Comparison of ENCODE assay signal across 8 cellular contexts in genomic region chr9:137070201-137070905, GRCh38. TPM values are rescaled to one million over a fixed set of nuclear protein-coding genes. Genes with fewer than 3 reads are reported as not detected.
DNase-seq lines count a peak whose midpoint lies in the region; ATAC-seq lines count a peak whose summit lies in the region.

TSS of gene SAPCD2 (minus strand) at chr9:137070557. CDS start at chr9:137070460, 97 bp downstream.

- H3K27ac Mint-ChIP-seq in activated CD8-positive, alpha-beta T cell treated with anti-CD3 and anti-CD28 coated beads, Interleukin-2, amount 10 ng/mL, durations not matched to agents 7 days and 5 days: peak within 1 kb of the TSS; percentile 91

- DNase-seq in CD1c-positive myeloid dendritic cell (ENCODE audit: extremely low spot score): peak; percentile 95
- peak; percentile 95 for DNase-seq in HT1080 (ENCODE audit: low read depth)
- DNase-seq in NK-92 treated with Interleukin-12 subunit alpha and Interleukin-12 subunit beta, amount 100 ng/mL, for 24 hours (lab: John Stamatoyannopoulos, UW): peak; percentile 79
- peak; percentile 92 for DNase-seq in activated CD8-positive, alpha-beta T cell treated with anti-CD3 and anti-CD28 coated beads, Interleukin-2, amount 10 ng/mL, durations not matched to agents 7 days and 5 days
- peak; percentile 76 for DNase-seq in effector CD8-positive, alpha-beta T cell (lab: John Stamatoyannopoulos, UW)
- peak; percentile 93 for DNase-seq in medulla oblongata (ENCODE audit: extremely low spot score)
- peak; percentile 72 for DNase-seq in stimulated activated CD8-positive, alpha-beta memory T cell treated with anti-CD3 and anti-CD28 coated beads, Interleukin-12 subunit alpha, Interleukin-12 subunit beta, amount 100 ng/mL, for 1 hour (ENCODE audit: low read depth)

- ATAC-seq in GM19463 (IDR thresholded peaks at IDR 0.05; ENCODE audit: unreplicated experiment): peak; percentile 70
- peak; percentile 90 for ATAC-seq in activated CD8-positive, alpha-beta T cell treated with anti-CD3 and anti-CD28 coated beads, Interleukin-2, amount 10 ng/mL, durations not matched to agents 7 days and 5 days

- CTCF ChIA-PET in activated CD8-positive, alpha-beta T cell treated with anti-CD3 and anti-CD28 coated beads, Interleukin-2, amount 10 ng/mL, durations not matched to agents 7 days and 5 days (lab: Charles Lee): interaction anchor here (1.1 to 6.2 kb wide), 14 partner anchors 11 to 287 kb away, joined by 3 to 78 read pairs (median 5); partner anchors contain the start of genes MAN1B1 and NPDC1

- peaks cover 7% of the 10 kb centered on the region for H3K36me3 Mint-ChIP-seq in activated CD8-positive, alpha-beta T cell treated with anti-CD3 and anti-CD28 coated beads, Interleukin-2, amount 10 ng/mL, durations not matched to agents 7 days and 5 days (ENCODE audit: low read depth)

- peak within 1 kb of the TSS; percentile 86 for H3K4me3 Mint-ChIP-seq in activated CD8-positive, alpha-beta T cell treated with anti-CD3 and anti-CD28 coated beads, Interleukin-2, amount 10 ng/mL, durations not matched to agents 7 days and 5 days

- POLR2A ChIA-PET in activated CD8-positive, alpha-beta T cell treated with anti-CD3 and anti-CD28 coated beads, Interleukin-2, amount 10 ng/mL, durations not matched to agents 7 days and 5 days (lab: Charles Lee): interaction anchor here (0.7 to 4.7 kb wide), 13 partner anchors 11 to 549 kb away, joined by 3 to 49 read pairs (median 5); partner anchors contain the start of genes ANAPC2, MAN1B1, SSNA1 and TUBB4B

- peaks cover 28% of the 10 kb centered on the region for H3K4me1 Mint-ChIP-seq in activated CD8-positive, alpha-beta T cell treated with anti-CD3 and anti-CD28 coated beads, Interleukin-2, amount 10 ng/mL, durations not matched to agents 7 days and 5 days (ENCODE audit: low read depth)

- no peaks in the 10 kb centered on the region for H3K9me3 Mint-ChIP-seq in activated CD8-positive, alpha-beta T cell treated with anti-CD3 and anti-CD28 coated beads, Interleukin-2, amount 10 ng/mL, durations not matched to agents 7 days and 5 days (ENCODE audit: insufficient read depth)

- no peaks in the 10 kb centered on the region for H3K27me3 Mint-ChIP-seq in activated CD8-positive, alpha-beta T cell treated with anti-CD3 and anti-CD28 coated beads, Interleukin-2, amount 10 ng/mL, durations not matched to agents 7 days and 5 days (ENCODE audit: low read depth)

RNA-seq across cellular contexts. Expression of gene SAPCD2, which starts in this region (rescaled TPM):
- total RNA-seq in HT1080 (2014; rRNA removed; shearing (Covaris generic)): 58.5 and 69.2 TPM in 2 replicates
- polyA plus RNA-seq in HT1080 (2015; cell fraction: cytosol; rRNA removed): 32.5 and 35.8 TPM in 2 replicates
- 32.0 and 34.9 TPM in 2 replicates for polyA plus RNA-seq in HT1080 (2015; cell fraction: nucleus; rRNA removed)
- total RNA-seq in activated CD8-positive, alpha-beta T cell treated with anti-CD3 and anti-CD28 coated beads, Interleukin-2, amount 10 ng/mL, durations not matched to agents 7 days and 5 days: 10 to 100 TPM; 56.8 to 57.0 TPM

Comparison
In these comparisons a context has a peak if more than half of its experiments do, and no peak if none do; other contexts are left out.
1. Peak in every context shown above with its lines: DNase-seq and ATAC-seq.